Comparison of ENCODE assay signal across 1 cellular context in the genomic region with DNA sequence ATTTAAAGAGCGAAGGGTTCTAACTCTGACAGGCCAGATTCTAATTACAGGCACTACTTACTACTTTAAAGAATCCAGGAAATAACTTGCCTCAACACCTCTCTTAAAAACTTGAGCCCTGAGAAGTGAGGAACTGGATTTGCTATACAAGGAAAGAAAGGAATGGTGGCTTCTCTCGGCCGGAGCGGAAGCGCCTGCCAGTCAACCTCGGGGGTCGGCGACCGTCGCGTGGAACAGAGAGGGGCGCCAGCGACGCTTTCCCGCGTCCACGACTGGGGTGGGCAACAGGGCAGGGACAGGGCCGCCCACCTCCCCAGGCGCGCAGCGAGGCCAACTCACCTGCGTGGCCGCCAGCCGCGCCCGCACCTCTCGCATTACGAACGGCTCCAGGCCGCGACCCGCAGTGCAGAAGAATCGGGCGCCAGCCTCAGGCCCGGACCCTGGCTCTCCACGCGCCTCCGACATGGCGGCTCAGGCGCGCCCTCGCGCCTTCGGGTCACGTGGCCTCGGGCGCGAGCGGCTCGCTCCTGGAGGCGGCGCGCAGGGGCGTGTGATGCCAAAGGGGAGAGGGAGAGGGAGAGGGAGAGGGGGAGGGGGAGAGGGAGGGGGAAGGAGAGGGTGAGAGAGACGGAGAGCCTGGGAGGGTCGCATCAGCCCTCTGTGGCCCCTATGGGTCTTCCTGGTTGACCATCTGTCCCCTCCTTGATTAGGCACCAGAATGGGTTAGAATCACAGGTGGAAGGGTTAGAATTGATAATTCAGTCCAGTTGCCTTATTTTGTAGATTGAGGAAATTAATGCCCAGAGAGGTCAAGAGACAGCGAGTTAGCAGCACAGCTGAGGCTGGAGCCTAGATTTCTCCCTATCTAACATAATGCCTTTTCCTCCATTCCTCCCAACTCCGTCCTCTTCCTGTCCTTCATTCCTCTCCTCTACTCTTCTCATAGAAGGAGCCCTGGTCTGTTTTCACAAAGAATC.
TF ChIP-seq lines count a peak whose summit lies in the region.

A gene with protein sequence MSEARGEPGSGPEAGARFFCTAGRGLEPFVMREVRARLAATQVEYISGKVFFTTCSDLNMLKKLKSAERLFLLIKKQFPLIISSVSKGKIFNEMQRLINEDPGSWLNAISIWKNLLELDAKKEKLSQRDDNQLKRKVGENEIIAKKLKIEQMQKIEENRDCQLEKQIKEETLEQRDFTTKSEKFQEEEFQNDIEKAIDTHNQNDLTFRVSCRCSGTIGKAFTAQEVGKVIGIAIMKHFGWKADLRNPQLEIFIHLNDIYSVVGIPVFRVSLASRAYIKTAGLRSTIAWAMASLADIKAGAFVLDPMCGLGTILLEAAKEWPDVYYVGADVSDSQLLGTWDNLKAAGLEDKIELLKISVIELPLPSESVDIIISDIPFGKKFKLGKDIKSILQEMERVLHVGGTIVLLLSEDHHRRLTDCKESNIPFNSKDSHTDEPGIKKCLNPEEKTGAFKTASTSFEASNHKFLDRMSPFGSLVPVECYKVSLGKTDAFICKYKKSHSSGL (minus strand): TSS at position 484 of the 977 bp plus-strand sequence. CDS start 19 bp downstream, at position 465.

TF ChIP-seq in HepG2, 621 proteins besides CTCF, POLR2A, EP300 and RAD21 (continued from another document and continues in another):
- TF ChIP-seq, protein P1, sequence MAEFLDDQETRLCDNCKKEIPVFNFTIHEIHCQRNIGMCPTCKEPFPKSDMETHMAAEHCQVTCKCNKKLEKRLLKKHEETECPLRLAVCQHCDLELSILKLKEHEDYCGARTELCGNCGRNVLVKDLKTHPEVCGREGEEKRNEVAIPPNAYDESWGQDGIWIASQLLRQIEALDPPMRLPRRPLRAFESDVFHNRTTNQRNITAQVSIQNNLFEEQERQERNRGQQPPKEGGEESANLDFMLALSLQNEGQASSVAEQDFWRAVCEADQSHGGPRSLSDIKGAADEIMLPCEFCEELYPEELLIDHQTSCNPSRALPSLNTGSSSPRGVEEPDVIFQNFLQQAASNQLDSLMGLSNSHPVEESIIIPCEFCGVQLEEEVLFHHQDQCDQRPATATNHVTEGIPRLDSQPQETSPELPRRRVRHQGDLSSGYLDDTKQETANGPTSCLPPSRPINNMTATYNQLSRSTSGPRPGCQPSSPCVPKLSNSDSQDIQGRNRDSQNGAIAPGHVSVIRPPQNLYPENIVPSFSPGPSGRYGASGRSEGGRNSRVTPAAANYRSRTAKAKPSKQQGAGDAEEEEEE (CRISPR knock-in tag; IDR thresholded peaks at IDR 0.05; ENCODE audit: borderline replicate concordance): no peak
- TF ChIP-seq HMGA1 (CRISPR knock-in tag; conservative IDR thresholded peaks at IDR 0.05): no peak
- peak; percentile 50 for TF ChIP-seq XRCC5 (optimal IDR thresholded peaks at IDR 0.05; ENCODE audit: low read length)
- peak; percentile 91; the same call in 1 of the 2 replicates for TF ChIP-seq ZBTB8A (CRISPR knock-in tag; IDR thresholded peaks at IDR 0.05; ENCODE audit: borderline replicate concordance, low read depth)
- TF ChIP-seq ZNF709 (CRISPR knock-in tag; IDR thresholded peaks at IDR 0.05): peak; percentile 99
- TF ChIP-seq, protein P2, sequence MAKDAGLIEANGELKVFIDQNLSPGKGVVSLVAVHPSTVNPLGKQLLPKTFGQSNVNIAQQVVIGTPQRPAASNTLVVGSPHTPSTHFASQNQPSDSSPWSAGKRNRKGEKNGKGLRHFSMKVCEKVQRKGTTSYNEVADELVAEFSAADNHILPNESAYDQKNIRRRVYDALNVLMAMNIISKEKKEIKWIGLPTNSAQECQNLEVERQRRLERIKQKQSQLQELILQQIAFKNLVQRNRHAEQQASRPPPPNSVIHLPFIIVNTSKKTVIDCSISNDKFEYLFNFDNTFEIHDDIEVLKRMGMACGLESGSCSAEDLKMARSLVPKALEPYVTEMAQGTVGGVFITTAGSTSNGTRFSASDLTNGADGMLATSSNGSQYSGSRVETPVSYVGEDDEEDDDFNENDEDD (CRISPR knock-in tag; IDR thresholded peaks at IDR 0.05; ENCODE audit: borderline replicate concordance): peak; percentile 94
- TF ChIP-seq KDM6A (CRISPR knock-in tag; IDR thresholded peaks at IDR 0.05; ENCODE audit: low read depth): no peak
- TF ChIP-seq, protein P3, sequence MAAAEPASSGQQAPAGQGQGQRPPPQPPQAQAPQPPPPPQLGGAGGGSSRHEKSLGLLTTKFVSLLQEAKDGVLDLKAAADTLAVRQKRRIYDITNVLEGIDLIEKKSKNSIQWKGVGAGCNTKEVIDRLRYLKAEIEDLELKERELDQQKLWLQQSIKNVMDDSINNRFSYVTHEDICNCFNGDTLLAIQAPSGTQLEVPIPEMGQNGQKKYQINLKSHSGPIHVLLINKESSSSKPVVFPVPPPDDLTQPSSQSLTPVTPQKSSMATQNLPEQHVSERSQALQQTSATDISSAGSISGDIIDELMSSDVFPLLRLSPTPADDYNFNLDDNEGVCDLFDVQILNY (CRISPR knock-in tag; conservative IDR thresholded peaks at IDR 0.05): peak; percentile 80
- TF ChIP-seq, protein P4, sequence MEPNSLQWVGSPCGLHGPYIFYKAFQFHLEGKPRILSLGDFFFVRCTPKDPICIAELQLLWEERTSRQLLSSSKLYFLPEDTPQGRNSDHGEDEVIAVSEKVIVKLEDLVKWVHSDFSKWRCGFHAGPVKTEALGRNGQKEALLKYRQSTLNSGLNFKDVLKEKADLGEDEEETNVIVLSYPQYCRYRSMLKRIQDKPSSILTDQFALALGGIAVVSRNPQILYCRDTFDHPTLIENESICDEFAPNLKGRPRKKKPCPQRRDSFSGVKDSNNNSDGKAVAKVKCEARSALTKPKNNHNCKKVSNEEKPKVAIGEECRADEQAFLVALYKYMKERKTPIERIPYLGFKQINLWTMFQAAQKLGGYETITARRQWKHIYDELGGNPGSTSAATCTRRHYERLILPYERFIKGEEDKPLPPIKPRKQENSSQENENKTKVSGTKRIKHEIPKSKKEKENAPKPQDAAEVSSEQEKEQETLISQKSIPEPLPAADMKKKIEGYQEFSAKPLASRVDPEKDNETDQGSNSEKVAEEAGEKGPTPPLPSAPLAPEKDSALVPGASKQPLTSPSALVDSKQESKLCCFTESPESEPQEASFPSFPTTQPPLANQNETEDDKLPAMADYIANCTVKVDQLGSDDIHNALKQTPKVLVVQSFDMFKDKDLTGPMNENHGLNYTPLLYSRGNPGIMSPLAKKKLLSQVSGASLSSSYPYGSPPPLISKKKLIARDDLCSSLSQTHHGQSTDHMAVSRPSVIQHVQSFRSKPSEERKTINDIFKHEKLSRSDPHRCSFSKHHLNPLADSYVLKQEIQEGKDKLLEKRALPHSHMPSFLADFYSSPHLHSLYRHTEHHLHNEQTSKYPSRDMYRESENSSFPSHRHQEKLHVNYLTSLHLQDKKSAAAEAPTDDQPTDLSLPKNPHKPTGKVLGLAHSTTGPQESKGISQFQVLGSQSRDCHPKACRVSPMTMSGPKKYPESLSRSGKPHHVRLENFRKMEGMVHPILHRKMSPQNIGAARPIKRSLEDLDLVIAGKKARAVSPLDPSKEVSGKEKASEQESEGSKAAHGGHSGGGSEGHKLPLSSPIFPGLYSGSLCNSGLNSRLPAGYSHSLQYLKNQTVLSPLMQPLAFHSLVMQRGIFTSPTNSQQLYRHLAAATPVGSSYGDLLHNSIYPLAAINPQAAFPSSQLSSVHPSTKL (CRISPR knock-in tag; IDR thresholded peaks at IDR 0.05): peak; percentile 85
- peak; percentile 57; the same call in 1 of the 2 replicates for TF ChIP-seq GZF1 (CRISPR knock-in tag; IDR thresholded peaks at IDR 0.05)
- TF ChIP-seq RBM22 (optimal IDR thresholded peaks at IDR 0.05; ENCODE audit: low read length): no peak
- TF ChIP-seq, protein P5, sequence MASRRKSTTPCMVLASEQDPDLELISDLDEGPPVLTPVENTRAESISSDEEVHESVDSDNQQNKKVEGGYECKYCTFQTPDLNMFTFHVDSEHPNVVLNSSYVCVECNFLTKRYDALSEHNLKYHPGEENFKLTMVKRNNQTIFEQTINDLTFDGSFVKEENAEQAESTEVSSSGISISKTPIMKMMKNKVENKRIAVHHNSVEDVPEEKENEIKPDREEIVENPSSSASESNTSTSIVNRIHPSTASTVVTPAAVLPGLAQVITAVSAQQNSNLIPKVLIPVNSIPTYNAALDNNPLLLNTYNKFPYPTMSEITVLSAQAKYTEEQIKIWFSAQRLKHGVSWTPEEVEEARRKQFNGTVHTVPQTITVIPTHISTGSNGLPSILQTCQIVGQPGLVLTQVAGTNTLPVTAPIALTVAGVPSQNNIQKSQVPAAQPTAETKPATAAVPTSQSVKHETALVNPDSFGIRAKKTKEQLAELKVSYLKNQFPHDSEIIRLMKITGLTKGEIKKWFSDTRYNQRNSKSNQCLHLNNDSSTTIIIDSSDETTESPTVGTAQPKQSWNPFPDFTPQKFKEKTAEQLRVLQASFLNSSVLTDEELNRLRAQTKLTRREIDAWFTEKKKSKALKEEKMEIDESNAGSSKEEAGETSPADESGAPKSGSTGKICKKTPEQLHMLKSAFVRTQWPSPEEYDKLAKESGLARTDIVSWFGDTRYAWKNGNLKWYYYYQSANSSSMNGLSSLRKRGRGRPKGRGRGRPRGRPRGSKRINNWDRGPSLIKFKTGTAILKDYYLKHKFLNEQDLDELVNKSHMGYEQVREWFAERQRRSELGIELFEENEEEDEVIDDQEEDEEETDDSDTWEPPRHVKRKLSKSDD (CRISPR knock-in tag; IDR thresholded peaks at IDR 0.05; ENCODE audit: low read depth): peak; percentile 89
- TF ChIP-seq, protein P6, sequence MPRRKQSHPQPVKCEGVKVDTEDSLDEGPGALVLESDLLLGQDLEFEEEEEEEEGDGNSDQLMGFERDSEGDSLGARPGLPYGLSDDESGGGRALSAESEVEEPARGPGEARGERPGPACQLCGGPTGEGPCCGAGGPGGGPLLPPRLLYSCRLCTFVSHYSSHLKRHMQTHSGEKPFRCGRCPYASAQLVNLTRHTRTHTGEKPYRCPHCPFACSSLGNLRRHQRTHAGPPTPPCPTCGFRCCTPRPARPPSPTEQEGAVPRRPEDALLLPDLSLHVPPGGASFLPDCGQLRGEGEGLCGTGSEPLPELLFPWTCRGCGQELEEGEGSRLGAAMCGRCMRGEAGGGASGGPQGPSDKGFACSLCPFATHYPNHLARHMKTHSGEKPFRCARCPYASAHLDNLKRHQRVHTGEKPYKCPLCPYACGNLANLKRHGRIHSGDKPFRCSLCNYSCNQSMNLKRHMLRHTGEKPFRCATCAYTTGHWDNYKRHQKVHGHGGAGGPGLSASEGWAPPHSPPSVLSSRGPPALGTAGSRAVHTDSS (CRISPR knock-in tag; conservative IDR thresholded peaks at IDR 0.05): no peak
- TF ChIP-seq ZNF337 (CRISPR knock-in tag; IDR thresholded peaks at IDR 0.05; ENCODE audit: borderline replicate concordance, low read depth): peak; percentile 98; the same call in 1 of the 2 replicates
- no peak for TF ChIP-seq PHF21A (CRISPR knock-in tag; IDR thresholded peaks at IDR 0.05)
- no peak for TF ChIP-seq ZNF383 (CRISPR knock-in tag; IDR thresholded peaks at IDR 0.05; ENCODE audit: borderline replicate concordance)
- peak; percentile 78 for TF ChIP-seq ELF3 (CRISPR knock-in tag; IDR thresholded peaks at IDR 0.05)
- TF ChIP-seq ZNF101 (CRISPR knock-in tag; IDR thresholded peaks at IDR 0.05; ENCODE audit: borderline replicate concordance, low read depth): 0 out of 2 replicates have a peak, but pooled peaks have one; percentile 82
- peak; percentile 87 for TF ChIP-seq KDM3A (CRISPR knock-in tag; IDR thresholded peaks at IDR 0.05; ENCODE audit: low read depth)
- TF ChIP-seq YEATS2 (CRISPR knock-in tag; IDR thresholded peaks at IDR 0.05; ENCODE audit: borderline replicate concordance): peak; percentile 67; the same call in 1 of the 2 replicates
- no peak for TF ChIP-seq PRMT3 (CRISPR knock-in tag; IDR thresholded peaks at IDR 0.05; ENCODE audit: borderline replicate concordance, low read depth)
- no peak for TF ChIP-seq NFIC (IDR thresholded peaks at IDR 0.05; ENCODE audit: low read length)
- TF ChIP-seq, protein P7, sequence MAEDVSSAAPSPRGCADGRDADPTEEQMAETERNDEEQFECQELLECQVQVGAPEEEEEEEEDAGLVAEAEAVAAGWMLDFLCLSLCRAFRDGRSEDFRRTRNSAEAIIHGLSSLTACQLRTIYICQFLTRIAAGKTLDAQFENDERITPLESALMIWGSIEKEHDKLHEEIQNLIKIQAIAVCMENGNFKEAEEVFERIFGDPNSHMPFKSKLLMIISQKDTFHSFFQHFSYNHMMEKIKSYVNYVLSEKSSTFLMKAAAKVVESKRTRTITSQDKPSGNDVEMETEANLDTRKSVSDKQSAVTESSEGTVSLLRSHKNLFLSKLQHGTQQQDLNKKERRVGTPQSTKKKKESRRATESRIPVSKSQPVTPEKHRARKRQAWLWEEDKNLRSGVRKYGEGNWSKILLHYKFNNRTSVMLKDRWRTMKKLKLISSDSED (CRISPR knock-in tag; IDR thresholded peaks at IDR 0.05): no peak
- TF ChIP-seq SIN3B (IDR thresholded peaks at IDR 0.05; ENCODE audit: low read length): no peak
- peak; percentile 74; the same call in 1 of the 2 replicates for TF ChIP-seq SIN3A (IDR thresholded peaks at IDR 0.05; ENCODE audit: borderline replicate concordance, low read depth, low read length)
- TF ChIP-seq, protein P8, sequence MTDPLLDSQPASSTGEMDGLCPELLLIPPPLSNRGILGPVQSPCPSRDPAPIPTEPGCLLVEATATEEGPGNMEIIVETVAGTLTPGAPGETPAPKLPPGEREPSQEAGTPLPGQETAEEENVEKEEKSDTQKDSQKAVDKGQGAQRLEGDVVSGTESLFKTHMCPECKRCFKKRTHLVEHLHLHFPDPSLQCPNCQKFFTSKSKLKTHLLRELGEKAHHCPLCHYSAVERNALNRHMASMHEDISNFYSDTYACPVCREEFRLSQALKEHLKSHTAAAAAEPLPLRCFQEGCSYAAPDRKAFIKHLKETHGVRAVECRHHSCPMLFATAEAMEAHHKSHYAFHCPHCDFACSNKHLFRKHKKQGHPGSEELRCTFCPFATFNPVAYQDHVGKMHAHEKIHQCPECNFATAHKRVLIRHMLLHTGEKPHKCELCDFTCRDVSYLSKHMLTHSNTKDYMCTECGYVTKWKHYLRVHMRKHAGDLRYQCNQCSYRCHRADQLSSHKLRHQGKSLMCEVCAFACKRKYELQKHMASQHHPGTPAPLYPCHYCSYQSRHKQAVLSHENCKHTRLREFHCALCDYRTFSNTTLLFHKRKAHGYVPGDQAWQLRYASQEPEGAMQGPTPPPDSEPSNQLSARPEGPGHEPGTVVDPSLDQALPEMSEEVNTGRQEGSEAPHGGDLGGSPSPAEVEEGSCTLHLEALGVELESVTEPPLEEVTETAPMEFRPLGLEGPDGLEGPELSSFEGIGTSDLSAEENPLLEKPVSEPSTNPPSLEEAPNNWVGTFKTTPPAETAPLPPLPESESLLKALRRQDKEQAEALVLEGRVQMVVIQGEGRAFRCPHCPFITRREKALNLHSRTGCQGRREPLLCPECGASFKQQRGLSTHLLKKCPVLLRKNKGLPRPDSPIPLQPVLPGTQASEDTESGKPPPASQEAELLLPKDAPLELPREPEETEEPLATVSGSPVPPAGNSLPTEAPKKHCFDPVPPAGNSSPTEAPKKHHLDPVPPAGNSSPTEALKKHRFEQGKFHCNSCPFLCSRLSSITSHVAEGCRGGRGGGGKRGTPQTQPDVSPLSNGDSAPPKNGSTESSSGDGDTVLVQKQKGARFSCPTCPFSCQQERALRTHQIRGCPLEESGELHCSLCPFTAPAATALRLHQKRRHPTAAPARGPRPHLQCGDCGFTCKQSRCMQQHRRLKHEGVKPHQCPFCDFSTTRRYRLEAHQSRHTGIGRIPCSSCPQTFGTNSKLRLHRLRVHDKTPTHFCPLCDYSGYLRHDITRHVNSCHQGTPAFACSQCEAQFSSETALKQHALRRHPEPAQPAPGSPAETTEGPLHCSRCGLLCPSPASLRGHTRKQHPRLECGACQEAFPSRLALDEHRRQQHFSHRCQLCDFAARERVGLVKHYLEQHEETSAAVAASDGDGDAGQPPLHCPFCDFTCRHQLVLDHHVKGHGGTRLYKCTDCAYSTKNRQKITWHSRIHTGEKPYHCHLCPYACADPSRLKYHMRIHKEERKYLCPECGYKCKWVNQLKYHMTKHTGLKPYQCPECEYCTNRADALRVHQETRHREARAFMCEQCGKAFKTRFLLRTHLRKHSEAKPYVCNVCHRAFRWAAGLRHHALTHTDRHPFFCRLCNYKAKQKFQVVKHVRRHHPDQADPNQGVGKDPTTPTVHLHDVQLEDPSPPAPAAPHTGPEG (CRISPR knock-in tag; IDR thresholded peaks at IDR 0.05): peak; percentile 88; the same call in 1 of the 2 replicates
- TF ChIP-seq CREM (IDR thresholded peaks at IDR 0.05): no peak
- TF ChIP-seq CREM (CRISPR knock-in tag; IDR thresholded peaks at IDR 0.05): no peak
- no peak for TF ChIP-seq ZNF749 (CRISPR knock-in tag; IDR thresholded peaks at IDR 0.05; ENCODE audit: borderline replicate concordance)
